In the genomic region with DNA sequence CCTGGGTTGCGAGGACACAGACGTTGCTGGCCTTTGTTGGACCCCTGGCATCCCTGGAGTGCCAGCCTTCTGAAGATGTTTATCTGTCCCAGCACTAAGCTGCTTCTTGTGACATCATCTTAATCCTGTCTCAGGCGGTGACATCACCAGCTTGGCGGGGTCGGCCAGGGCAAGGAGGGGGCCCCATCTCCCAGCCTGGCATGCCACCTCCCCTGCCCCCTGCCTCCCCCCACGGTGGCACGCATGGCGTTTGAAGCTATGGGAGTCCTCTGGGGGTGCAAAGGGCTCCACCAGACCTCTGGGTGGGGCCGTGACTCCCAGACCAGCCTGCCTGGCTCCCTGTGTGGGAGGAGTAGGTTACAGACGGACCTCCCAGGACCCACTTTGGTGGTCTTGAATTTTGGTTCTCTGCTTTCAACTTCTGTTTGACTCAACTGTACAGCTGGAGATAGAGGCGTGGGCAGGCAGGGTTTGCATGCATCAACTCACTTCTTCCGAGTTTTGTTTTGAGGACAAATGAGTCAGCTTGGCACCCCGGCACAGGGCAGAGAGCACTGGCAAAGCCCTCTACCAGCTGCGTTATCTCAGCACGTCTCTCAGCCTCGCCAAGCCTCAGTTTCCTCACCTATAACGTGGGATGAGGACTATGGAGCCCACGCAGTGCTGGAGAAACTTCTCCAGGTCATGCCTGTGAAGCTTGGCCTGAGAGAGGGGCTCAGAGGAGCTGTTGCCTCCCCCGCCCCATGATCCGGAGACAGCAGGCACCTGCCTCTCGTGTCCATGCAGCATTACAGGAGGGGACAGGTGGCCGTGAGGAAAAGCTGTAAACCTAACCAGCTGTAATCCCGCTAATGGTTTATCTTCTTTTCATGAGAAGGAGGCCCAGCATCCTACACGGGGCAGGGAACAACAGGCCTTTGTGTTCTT, we compare ENCODE assay signal across 12 cellular contexts. TPM values are rescaled to one million over a fixed set of nuclear protein-coding genes. Genes with fewer than 3 reads are reported as not detected.
DNase-seq lines count a peak whose midpoint lies in the region; ATAC-seq and TF ChIP-seq lines count a peak whose summit lies in the region.
"Had no signal": no experiment of that assay in that cellular context is flagged by ENCODE, and none has a peak within 500 bp of the region (broad histone marks: within the 10 kb centered on the region; RNA-seq: fewer than 3 reads in every experiment).

No MANE protein-coding gene starts in this region.

- H3K36me3 ChIP-seq in RWPE2 (ENCODE audit: low read depth) (no peaks in the 10 kb centered on the region), BE2C (no peaks in the 10 kb centered on the region)
- H3K36me3 ChIP-seq: HAP-1, left lung had no signal

- H3K4me3 ChIP-seq in RWPE2 (ENCODE audit: severe bottlenecking) (no peak overlapping the region), fibroblast of the aortic adventitia (ENCODE audit: low read depth, low read length) (no peak overlapping the region), BE2C (ENCODE audit: low read depth, low read length) (no peak overlapping the region)
- H3K4me3 ChIP-seq: HAP-1, left lung had no signal

- DNase-seq in stimulated activated CD4-positive, alpha-beta T cell treated with anti-CD3 and anti-CD28 coated beads, Interleukin-15, amount 100 ng/mL, for 24 hours: peak; percentile 34
- DNase-seq in stimulated activated CD4-positive, alpha-beta T cell treated with anti-CD3 and anti-CD28 coated beads, Interleukin-4, amount 100 ng/mL, for 4 hours: no peak
- DNase-seq in RWPE2 (ENCODE audit: low spot score): peak; percentile 73
- DNase-seq in fibroblast of the aortic adventitia (ENCODE audit: low read depth): peak; percentile 27
- no peak for DNase-seq in type B pancreatic cell (ENCODE audit: extremely low spot score, unreplicated experiment)
- DNase-seq in substantia nigra (lab: John Stamatoyannopoulos, UW): no peak
- no peak for DNase-seq in germinal center (ENCODE audit: low spot score)
- DNase-seq in BE2C: no peak
- DNase-seq: amygdala, NCI-H1105 treated with DMSO at 0.1 percent for 48 hours had no signal

- peak; percentile 21; the same call in 2 of the 3 replicates for ATAC-seq in RWPE2 (ENCODE audit: low read depth)
- ATAC-seq: left lung had no signal

- H3K4me1 Mint-ChIP-seq in type B pancreatic cell (ENCODE audit: unreplicated experiment): peaks cover 34% of the 10 kb centered on the region

- H3K9me3 Mint-ChIP-seq in type B pancreatic cell: no peaks in the 10 kb centered on the region

- H3K4me3 Mint-ChIP-seq in type B pancreatic cell: no peak overlapping the region

- H3K27me3 ChIP-seq in RWPE2 (ENCODE audit: insufficient read depth, poor library complexity, severe bottlenecking): no peaks in the 10 kb centered on the region
- no peaks in the 10 kb centered on the region for H3K27me3 ChIP-seq in BE2C

- H3K4me1 ChIP-seq in RWPE2 (ENCODE audit: insufficient read depth, poor library complexity, severe bottlenecking) (peaks cover 53% of the 10 kb centered on the region), BE2C (peaks cover 8% of the 10 kb centered on the region; the same call in 1 of the 2 replicates)
- H3K4me1 ChIP-seq: HAP-1 had no signal

- H3K9me3 ChIP-seq in RWPE2 (ENCODE audit: severe bottlenecking) (no peaks in the 10 kb centered on the region), BE2C (no peaks in the 10 kb centered on the region)
- H3K9me3 ChIP-seq: HAP-1, left lung had no signal

- H3K27ac ChIP-seq in RWPE2 (ENCODE audit: poor library complexity, severe bottlenecking) (peak overlapping the region; percentile 92), substantia nigra (ENCODE audit: low read depth, low read length, poor library complexity, severe bottlenecking) (no peak overlapping the region)

- H3K27me3 Mint-ChIP-seq in type B pancreatic cell: peaks cover 11% of the 10 kb centered on the region

- peak overlapping the region; percentile 31 for H3K27ac Mint-ChIP-seq in type B pancreatic cell

- no peaks in the 10 kb centered on the region for H3K36me3 Mint-ChIP-seq in type B pancreatic cell

- TF ChIP-seq CTCF in RWPE2 (IDR thresholded peaks at IDR 0.05; ENCODE audit: poor library complexity, severe bottlenecking) (no peak), fibroblast of the aortic adventitia (IDR thresholded peaks at IDR 0.05; ENCODE audit: insufficient read depth, low read length) (no peak), type B pancreatic cell (conservative IDR thresholded peaks at IDR 0.05) (no peak), BE2C (IDR thresholded peaks at IDR 0.05; ENCODE audit: low read depth, low read length) (no peak)

RNA-seq across cellular contexts. Expression of a gene that starts 38.8 kb away (rescaled TPM):
- total RNA-seq in fibroblast of the aortic adventitia (ENCODE audit: low replicate concordance) (80.3 and 163 TPM in 2 replicates), type B pancreatic cell (ENCODE audit: low replicate concordance) (45.7 and 73.8 TPM in 2 replicates)
- 19.2 TPM for polyA plus RNA-seq in BE2C (2012; ENCODE audit: insufficient read depth, insufficient read length, low read depth)

Comparison
In these comparisons a context has a peak if more than half of its experiments do, and no peak if none do; other contexts are left out.
1. DNase-seq: peak in stimulated activated CD4-positive, alpha-beta T cell treated with anti-CD3 and anti-CD28 coated beads, Interleukin-15, amount 100 ng/mL, for 24 hours (single experiment), RWPE2 (single experiment) and fibroblast of the aortic adventitia (single experiment); none in stimulated activated CD4-positive, alpha-beta T cell treated with anti-CD3 and anti-CD28 coated beads, Interleukin-4, amount 100 ng/mL, for 4 hours (0 of 2), type B pancreatic cell (single experiment), substantia nigra (0 of 49), germinal center (single experiment) and BE2C (single experiment).